ENCODE assay signal across 7 cellular contexts in the genomic region with DNA sequence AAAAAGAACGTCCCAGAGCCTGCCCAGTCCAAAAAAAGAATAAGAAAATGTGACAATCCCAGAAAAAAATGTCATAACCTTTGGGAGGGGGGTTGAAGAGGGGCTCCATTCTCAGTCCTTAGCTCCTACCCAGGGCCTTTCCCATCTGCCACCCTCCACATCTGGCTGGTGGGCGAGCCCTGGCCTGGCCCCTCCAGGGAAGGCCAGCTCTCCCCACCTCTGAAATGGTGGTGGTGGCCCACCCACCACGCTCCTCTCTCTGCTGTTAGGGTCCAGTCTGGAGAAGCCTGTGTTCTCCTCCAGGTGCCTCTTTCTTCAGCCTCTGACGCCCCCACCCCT. TPM values are rescaled to one million over a fixed set of nuclear protein-coding genes. Genes with fewer than 3 reads are reported as not detected.
DNase-seq lines count a peak whose midpoint lies in the region; ATAC-seq and TF ChIP-seq lines count a peak whose summit lies in the region.

No MANE protein-coding gene starts in this region.

- peaks cover 5% of the 10 kb centered on the region for H3K27me3 Mint-ChIP-seq in activated naive CD8-positive, alpha-beta T cell treated with anti-CD3 and anti-CD28 coated beads, Interleukin-2, amount 10 ng/mL, durations not matched to agents 7 days and 5 days

- H3K36me3 ChIP-seq in HUES64 (ENCODE audit: insufficient read depth, low read length): peaks cover 2% of the 10 kb centered on the region
- no peaks in the 10 kb centered on the region for H3K36me3 ChIP-seq in kidney epithelial cell (ENCODE audit: control insufficient read depth, insufficient read depth, low read length)
- peaks cover 0 to 16% (median 8%) of the 10 kb centered on the region in 5 donors for H3K36me3 ChIP-seq in subcutaneous abdominal adipose tissue (ENCODE audit: control insufficient read depth in 5 of 5, insufficient read depth in 5 of 5, low read length in 5 of 5)

- no peaks in the 10 kb centered on the region for H3K9me3 ChIP-seq in HUES64 (ENCODE audit: insufficient read depth, low read depth, low read length)
- no peaks in the 10 kb centered on the region for H3K9me3 ChIP-seq in subcutaneous abdominal adipose tissue (ENCODE audit: control insufficient read depth in 5 of 5, low read length in 5 of 5)

- no peak for DNase-seq in activated naive CD8-positive, alpha-beta T cell treated with anti-CD3 and anti-CD28 coated beads, Interleukin-2, amount 10 ng/mL, durations not matched to agents 7 days and 5 days
- DNase-seq in kidney epithelial cell (ENCODE audit: low read depth): no peak

- peak overlapping the region; percentile 83 for H3K9ac ChIP-seq in HUES64 (ENCODE audit: low read depth, low read length)
- H3K9ac ChIP-seq in subcutaneous abdominal adipose tissue (ENCODE audit: low read length in 5 of 5): peak overlapping the region; percentile 16 to 84 (median 82)

- TF ChIP-seq CTCF in kidney epithelial cell (IDR thresholded peaks at IDR 0.05; ENCODE audit: insufficient read depth, low read length, poor library complexity, severe bottlenecking): no peak

- peaks cover 32% of the 10 kb centered on the region for H3K4me1 Mint-ChIP-seq in activated naive CD8-positive, alpha-beta T cell treated with anti-CD3 and anti-CD28 coated beads, Interleukin-2, amount 10 ng/mL, durations not matched to agents 7 days and 5 days

- peaks cover 37% of the 10 kb centered on the region for H3K27me3 ChIP-seq in HUES64 (ENCODE audit: insufficient read depth, low read length)
- H3K27me3 ChIP-seq in kidney epithelial cell (ENCODE audit: control insufficient read depth, insufficient read depth, low read length): peaks cover 19% of the 10 kb centered on the region
- peaks cover 0 to 2% (median 2%) of the 10 kb centered on the region in 5 donors for H3K27me3 ChIP-seq in subcutaneous abdominal adipose tissue (ENCODE audit: control insufficient read depth in 5 of 5, insufficient read depth in 4 of 5, low read length in 5 of 5)

- POLR2A ChIA-PET in activated naive CD8-positive, alpha-beta T cell treated with anti-CD3 and anti-CD28 coated beads, Interleukin-2, amount 10 ng/mL, durations not matched to agents 7 days and 5 days (lab: Charles Lee): interaction anchor here (0.6 to 7.0 kb wide), 10 partner anchors 12 to 1427 kb away, joined by 3 to 114 read pairs (median 6); partner anchors contain the start of genes C20orf204, PRPF6, SAMD10 and TCEA2

- peaks cover 11% of the 10 kb centered on the region for H3K36me3 Mint-ChIP-seq in activated naive CD8-positive, alpha-beta T cell treated with anti-CD3 and anti-CD28 coated beads, Interleukin-2, amount 10 ng/mL, durations not matched to agents 7 days and 5 days

- ATAC-seq in activated naive CD8-positive, alpha-beta T cell treated with anti-CD3 and anti-CD28 coated beads, Interleukin-2, amount 10 ng/mL, durations not matched to agents 7 days and 5 days (ENCODE audit: low read depth): no peak
- no peak for ATAC-seq in activated CD4-positive, CD25-positive, alpha-beta regulatory T cell treated with anti-CD3 and anti-CD28 coated beads, Interleukin-2, amount 50 U/mL, for 24 hours
- no peak for ATAC-seq in HG02885 (IDR thresholded peaks at IDR 0.05; ENCODE audit: poor library complexity, unreplicated experiment)
- no peak for ATAC-seq in GM19397 (IDR thresholded peaks at IDR 0.05; ENCODE audit: unreplicated experiment)

- peak overlapping the region; percentile 94 for H3K27ac Mint-ChIP-seq in activated naive CD8-positive, alpha-beta T cell treated with anti-CD3 and anti-CD28 coated beads, Interleukin-2, amount 10 ng/mL, durations not matched to agents 7 days and 5 days

- H3K4me3 Mint-ChIP-seq in activated naive CD8-positive, alpha-beta T cell treated with anti-CD3 and anti-CD28 coated beads, Interleukin-2, amount 10 ng/mL, durations not matched to agents 7 days and 5 days: peak overlapping the region; percentile 96

- H3K4me1 ChIP-seq in HUES64 (ENCODE audit: insufficient read depth, low read length) (peaks cover 17% of the 10 kb centered on the region), subcutaneous abdominal adipose tissue (ENCODE audit: control insufficient read depth in 5 of 5, insufficient read depth in 5 of 5, low read length in 5 of 5) (peaks cover 0 to 72% (median 55%) of the 10 kb centered on the region in 5 donors)

- WGBS in HUES64: 51% methylated on average over 3 of the region's 4 CpGs

- H3K4me3 ChIP-seq in HUES64 (ENCODE audit: low read length): peak overlapping the region; percentile 73
- H3K4me3 ChIP-seq in kidney epithelial cell (ENCODE audit: low read depth, low read length): peak overlapping the region; percentile 56
- H3K4me3 ChIP-seq in subcutaneous abdominal adipose tissue (ENCODE audit: low read depth in 1 of 5, low read length in 5 of 5): peak overlapping the region; percentile 59 to 78 (median 73)

- no peak overlapping the region for H3K27ac ChIP-seq in HUES64 (ENCODE audit: low read depth, low read length)
- H3K27ac ChIP-seq in subcutaneous abdominal adipose tissue (ENCODE audit: low read depth, low read length): peak overlapping the region; percentile 37

- H3K9me3 Mint-ChIP-seq in activated naive CD8-positive, alpha-beta T cell treated with anti-CD3 and anti-CD28 coated beads, Interleukin-2, amount 10 ng/mL, durations not matched to agents 7 days and 5 days: no peaks in the 10 kb centered on the region

RNA-seq across cellular contexts. Expression of gene RGS19, which starts 0.4 kb away (rescaled TPM):
- polyA plus RNA-seq in HUES64 (2013, experiment 1 of 2): 8.5 TPM
- polyA plus RNA-seq in HUES64 (2013, experiment 2 of 2): 11.2 TPM
- total RNA-seq in activated naive CD8-positive, alpha-beta T cell treated with anti-CD3 and anti-CD28 coated beads, Interleukin-2, amount 10 ng/mL, durations not matched to agents 7 days and 5 days: 100 to 1,000 TPM in 1 of 2 experiments, 10 to 100 TPM in 1; 95.1 to 106 TPM
- 13.1 and 14.1 TPM in 2 replicates for total RNA-seq in kidney epithelial cell

RNA-seq across cellular contexts. Expression of gene OPRL1, which starts 1.0 kb away (rescaled TPM):
- 0.40 TPM for polyA plus RNA-seq in HUES64 (2013, experiment 1 of 2)
- polyA plus RNA-seq in HUES64 (2013, experiment 2 of 2): 0.63 TPM
- 1 to 10 TPM; 1.8 to 2.6 TPM for total RNA-seq in activated naive CD8-positive, alpha-beta T cell treated with anti-CD3 and anti-CD28 coated beads, Interleukin-2, amount 10 ng/mL, durations not matched to agents 7 days and 5 days
- total RNA-seq in kidney epithelial cell: 0.21 and 0.68 TPM in 2 replicates

RNA-seq across cellular contexts. Expression of gene LKAAEAR1, which starts 5.3 kb away (rescaled TPM):
- polyA plus RNA-seq in HUES64 (2013, experiment 1 of 2): 0.40 TPM
- polyA plus RNA-seq in HUES64 (2013, experiment 2 of 2): not detected
- total RNA-seq in activated naive CD8-positive, alpha-beta T cell treated with anti-CD3 and anti-CD28 coated beads, Interleukin-2, amount 10 ng/mL, durations not matched to agents 7 days and 5 days: 1 to 10 TPM in 1 of 2 experiments, under 1 TPM in 1; 0.57 to 1.1 TPM
- not detected in 2 replicates for total RNA-seq in kidney epithelial cell

RNA-seq across cellular contexts. Expression of gene TCEA2, which starts 15.9 kb away (rescaled TPM):
- polyA plus RNA-seq in HUES64 (2013, experiment 1 of 2): 31.3 TPM
- polyA plus RNA-seq in HUES64 (2013, experiment 2 of 2): 39.4 TPM
- total RNA-seq in activated naive CD8-positive, alpha-beta T cell treated with anti-CD3 and anti-CD28 coated beads, Interleukin-2, amount 10 ng/mL, durations not matched to agents 7 days and 5 days: 10 to 100 TPM; 65.3 to 74.9 TPM
- 23.9 and 24.4 TPM in 2 replicates for total RNA-seq in kidney epithelial cell

RNA-seq across cellular contexts. Expression of gene NPBWR2, which starts 28.5 kb away (rescaled TPM):
- not detected for polyA plus RNA-seq in HUES64 (2013, experiment 1 of 2)
- not detected for polyA plus RNA-seq in HUES64 (2013, experiment 2 of 2)
- total RNA-seq in activated naive CD8-positive, alpha-beta T cell treated with anti-CD3 and anti-CD28 coated beads, Interleukin-2, amount 10 ng/mL, durations not matched to agents 7 days and 5 days: not detected
- not detected in 2 replicates for total RNA-seq in kidney epithelial cell
